ENCODE assay signal across 8 cellular contexts in genomic region chr20:16574656-16575355, GRCh38. TPM values are rescaled to one million over a fixed set of nuclear protein-coding genes. Genes with fewer than 3 reads are reported as not detected.
DNase-seq lines count a peak whose midpoint lies in the region; ATAC-seq and TF ChIP-seq lines count a peak whose summit lies in the region.

No MANE protein-coding gene starts in this region.

- H2AK5ac ChIP-seq in neuronal stem cell (ENCODE audit: low read depth, low read length): peak overlapping the region; percentile 65

- H3K23ac ChIP-seq in neuronal stem cell (ENCODE audit: low read depth, low read length, poor library complexity): no peak overlapping the region

- H3K36me3 ChIP-seq in HUES6 (ENCODE audit: control insufficient read depth, insufficient read depth, low read length): no peaks in the 10 kb centered on the region
- H3K36me3 ChIP-seq in gastroesophageal sphincter: no peaks in the 10 kb centered on the region
- no peaks in the 10 kb centered on the region for H3K36me3 ChIP-seq in neuronal stem cell (replicated peaks in 1 of 2; ENCODE audit: control insufficient read depth in 2 of 2, insufficient read depth in 2 of 2, low read length in 2 of 2)
- H3K36me3 ChIP-seq in stomach: no peaks in the 10 kb centered on the region

- H2BK5ac ChIP-seq in neuronal stem cell (ENCODE audit: low read length): no peak overlapping the region

- peak overlapping the region; percentile 85 for H3K4me2 ChIP-seq in neuronal stem cell (ENCODE audit: insufficient read depth, low read length, poor library complexity, severe bottlenecking)

- no peak overlapping the region for H3K18ac ChIP-seq in neuronal stem cell (ENCODE audit: low read length)

- H3K27ac ChIP-seq in HUES6 (ENCODE audit: low read depth, low read length) (no peak overlapping the region), gastroesophageal sphincter (peak overlapping the region; percentile 4 to 80 (median 77)), neuronal stem cell (replicated peaks; ENCODE audit: low read length) (no peak overlapping the region), stomach (peak overlapping the region; percentile 39 to 80 (median 67))

- no peak overlapping the region for H2BK120ac ChIP-seq in neuronal stem cell (ENCODE audit: low read depth, low read length)

- no peak overlapping the region for H3K4ac ChIP-seq in neuronal stem cell (ENCODE audit: low read length)

- TF ChIP-seq CTCF in gastroesophageal sphincter (IDR thresholded peaks at IDR 0.05) (no peak), stomach (IDR thresholded peaks at IDR 0.05) (no peak)

- H2AFZ ChIP-seq in neuronal stem cell (ENCODE audit: low read length): peak overlapping the region; percentile 95

- H2BK12ac ChIP-seq in neuronal stem cell (ENCODE audit: low read length): no peak overlapping the region

- H3K4me3 ChIP-seq in HUES6 (ENCODE audit: low read depth, low read length) (peak overlapping the region; percentile 63), gastroesophageal sphincter (peak overlapping the region; percentile 43 to 55), neuronal stem cell (ENCODE audit: low read length in 2 of 2) (peak overlapping the region; percentile 49 to 67), stomach (peak overlapping the region; percentile 49 to 86 (median 52))

- H3K9me3 ChIP-seq in HUES6 (ENCODE audit: control insufficient read depth, insufficient read depth, low read depth, low read length) (no peaks in the 10 kb centered on the region), gastroesophageal sphincter (no peaks in the 10 kb centered on the region), neuronal stem cell (replicated peaks in 1 of 2; ENCODE audit: control insufficient read depth in 2 of 2, insufficient read depth in 1 of 2, low read depth in 1 of 2, low read length in 2 of 2) (no peaks in the 10 kb centered on the region), stomach (no peaks in the 10 kb centered on the region)

- H3K9ac ChIP-seq in HUES6 (ENCODE audit: low read length): no peak overlapping the region
- peak overlapping the region; percentile 30 for H3K9ac ChIP-seq in neuronal stem cell (ENCODE audit: low read depth, low read length, poor library complexity)

- H3K27me3 ChIP-seq in HUES6 (ENCODE audit: control insufficient read depth, insufficient read depth, low read length): no peaks in the 10 kb centered on the region
- H3K27me3 ChIP-seq in gastroesophageal sphincter: no peaks in the 10 kb centered on the region
- H3K27me3 ChIP-seq in neuronal stem cell (ENCODE audit: control insufficient read depth in 3 of 3, insufficient read depth in 3 of 3, low read depth in 1 of 3, low read length in 3 of 3): no peaks in the 10 kb centered on the region
- no peaks in the 10 kb centered on the region for H3K27me3 ChIP-seq in stomach

- no peak overlapping the region for H4K91ac ChIP-seq in neuronal stem cell (ENCODE audit: low read depth, low read length, poor library complexity)

- H3K4me1 ChIP-seq in HUES6 (ENCODE audit: control insufficient read depth, insufficient read depth, low read length): peaks cover 19% of the 10 kb centered on the region
- H3K4me1 ChIP-seq in gastroesophageal sphincter: peaks cover 0 to 42% (median 6%) of the 10 kb centered on the region in 3 donors
- H3K4me1 ChIP-seq in neuronal stem cell (ENCODE audit: control insufficient read depth in 2 of 2, insufficient read depth in 1 of 2, low read depth in 1 of 2, low read length in 2 of 2): peaks cover 3 to 9% of the 10 kb centered on the region in 2 donors
- H3K4me1 ChIP-seq in stomach: peaks cover 18 to 53% (median 38%) of the 10 kb centered on the region in 4 donors

- H2BK15ac ChIP-seq in neuronal stem cell (ENCODE audit: low read length): no peak overlapping the region

- no peak for TF ChIP-seq EP300 in gastroesophageal sphincter (IDR thresholded peaks at IDR 0.05)
- no peak for TF ChIP-seq EP300 in stomach (IDR thresholded peaks at IDR 0.05)

- H3K14ac ChIP-seq in neuronal stem cell (ENCODE audit: low read length): no peak overlapping the region

- no peaks in the 10 kb centered on the region for H3K79me1 ChIP-seq in neuronal stem cell (ENCODE audit: low read depth, low read length)

- TF ChIP-seq POLR2A in gastroesophageal sphincter (IDR thresholded peaks at IDR 0.05) (no peak), stomach (IDR thresholded peaks at IDR 0.05) (no peak)

- DNase-seq in COLO668 (lab: John Stamatoyannopoulos, UW; ENCODE audit: unreplicated experiment): peak; percentile 93
- peak; percentile 97 for DNase-seq in SHP77 (lab: John Stamatoyannopoulos, UW)
- DNase-seq in activated naive CD4-positive, alpha-beta T cell (lab: John Stamatoyannopoulos, UW): peak; percentile 16 to 69 (median 37)
- peak; percentile 56 for DNase-seq in neuronal stem cell (ENCODE audit: low spot score)
- peak; percentile 92 for DNase-seq in stomach

- no peak overlapping the region for H4K8ac ChIP-seq in neuronal stem cell (ENCODE audit: low read depth, low read length)

- intact Hi-C loops in stomach (cut with DNase I; ENCODE audit: low total_unique reads): no loop called here

- WGBS in gastroesophageal sphincter (ENCODE audit: low coverage in 1 of 2), 2 donors: 14 to 27% methylated on average over 9 to 16 of the region's 39 CpGs
- no CpG with 5 or more reads among the region's 39 CpGs for WGBS in neuronal stem cell (ENCODE audit: extremely low coverage in 2 of 2, insufficient read length in 2 of 2, insufficient replicate concordance in 1 of 2), 2 donors
- WGBS in stomach, 5 donors: 7 to 10% (median 7%) methylated on average over 27 to 39 of the region's 39 CpGs

- ATAC-seq in GM19468 (IDR thresholded peaks at IDR 0.05; ENCODE audit: extremely low read depth, unreplicated experiment) (peak; percentile 41), gastroesophageal sphincter (peak; percentile 83)

RNA-seq across cellular contexts. Expression of gene KIF16B, which starts 1.6 kb away (rescaled TPM):
- 10 to 100 TPM; 15.9 to 26.6 (median 22.2) TPM for total RNA-seq in gastroesophageal sphincter
- polyA plus RNA-seq in neuronal stem cell (2013, experiment 1 of 2): 4.6 TPM
- polyA plus RNA-seq in neuronal stem cell (2013, experiment 2 of 2): 4.9 TPM
- 10 to 100 TPM; 23.8 to 59.8 (median 25.9) TPM for total RNA-seq in stomach
- 1 to 10 TPM; 5.0 to 8.6 (median 7.0) TPM for polyA plus RNA-seq in stomach

Comparison
In these comparisons a context has a peak if more than half of its experiments do, and no peak if none do; other contexts are left out.
1. DNase-seq: peak in every context shown above with its lines; median percentile 97 in SHP77; 93 in COLO668; 92 in stomach; 56 in neuronal stem cell; 37 in activated naive CD4-positive, alpha-beta T cell.
2. H3K27ac ChIP-seq: peak in gastroesophageal sphincter (4 of 4) and stomach (5 of 5); none in HUES6 (single experiment) and neuronal stem cell (single experiment).
3. Peak in every context shown above with its lines, with median percentiles within 50 percentile points of each other: H3K4me3 ChIP-seq.